Comparison of ENCODE assay signal across 17 cellular contexts in genomic region chr4:79082988-79083387, GRCh38.
"Had no signal": no experiment of that assay in that cellular context is flagged by ENCODE, and none has a peak within 500 bp of the region (broad histone marks: within the 10 kb centered on the region; RNA-seq: fewer than 3 reads in every experiment).

No MANE protein-coding gene starts in this region.

- H3K27me3 Mint-ChIP-seq: activated naive CD8-positive, alpha-beta T cell treated with anti-CD3 and anti-CD28 coated beads, Interleukin-2, amount 10 ng/mL, durations not matched to agents 7 days and 5 days; dendritic cell treated with granulocyte-macrophage colony-stimulating factor and Interleukin-4, amounts not matched to agents 40 ng/mL and 50 ng/mL, for 4 days; stimulated activated naive CD8-positive, alpha-beta T cell treated with anti-CD3 and anti-CD28 coated beads, Interleukin-15, amount 100 ng/mL, for 72 hours; T-cell had no signal

- H3K9ac ChIP-seq: SK-N-SH had no signal

- H3K4me1 ChIP-seq: lower lobe of right lung, pancreas, vagina had no signal

- H3K36me3 Mint-ChIP-seq: activated naive CD8-positive, alpha-beta T cell treated with anti-CD3 and anti-CD28 coated beads, Interleukin-2, amount 10 ng/mL, durations not matched to agents 7 days and 5 days; T-cell had no signal

- H3K27ac ChIP-seq: brain microvascular endothelial cell, lower lobe of right lung, pancreas, vagina had no signal

- H3K9me3 Mint-ChIP-seq: activated naive CD8-positive, alpha-beta T cell treated with anti-CD3 and anti-CD28 coated beads, Interleukin-2, amount 10 ng/mL, durations not matched to agents 7 days and 5 days had no signal

- H3K27me3 ChIP-seq: brain microvascular endothelial cell, pancreas, vagina had no signal

- H3K9me3 ChIP-seq: pancreas, SK-N-SH had no signal

- H3K4me1 Mint-ChIP-seq: activated naive CD8-positive, alpha-beta T cell treated with anti-CD3 and anti-CD28 coated beads, Interleukin-2, amount 10 ng/mL, durations not matched to agents 7 days and 5 days; stimulated activated naive CD8-positive, alpha-beta T cell treated with anti-CD3 and anti-CD28 coated beads, Interleukin-15, amount 100 ng/mL, for 72 hours; T-cell had no signal

- DNase-seq: activated CD4-positive, alpha-beta T cell treated with anti-CD3 and anti-CD28 coated beads, Interleukin-2, amount 50 U/mL, for 1 hour; activated CD8-positive, alpha-beta memory T cell treated with anti-CD3 and anti-CD28 coated beads for 24 hours; activated naive CD4-positive, alpha-beta T cell; activated naive CD8-positive, alpha-beta T cell treated with anti-CD3 and anti-CD28 coated beads, Interleukin-2, amount 10 ng/mL, durations not matched to agents 7 days and 5 days; brain microvascular endothelial cell; effector memory CD4-positive, alpha-beta T cell; lower lobe of right lung; pancreas; SK-N-SH; small intestine; stimulated activated naive CD8-positive, alpha-beta T cell treated with anti-CD3 and anti-CD28 coated beads, Interleukin-15, amount 100 ng/mL, for 72 hours; T-cell; T-helper 9 cell had no signal

- H3K4me3 ChIP-seq: lower lobe of right lung, pancreas, vagina had no signal

- H3K36me3 ChIP-seq: brain microvascular endothelial cell, lower lobe of right lung, pancreas, vagina had no signal

- ATAC-seq: activated CD4-positive, CD25-positive, alpha-beta regulatory T cell treated with anti-CD3 and anti-CD28 coated beads, Interleukin-2, amount 50 U/mL, for 24 hours; lower lobe of right lung; stimulated activated naive CD8-positive, alpha-beta T cell treated with anti-CD3 and anti-CD28 coated beads, Interleukin-15, amount 100 ng/mL, for 72 hours; T-cell had no signal

- H3K27ac Mint-ChIP-seq: activated naive CD8-positive, alpha-beta T cell treated with anti-CD3 and anti-CD28 coated beads, Interleukin-2, amount 10 ng/mL, durations not matched to agents 7 days and 5 days; activated T-helper 1 cell treated with anti-CD3 and anti-CD28 coated beads, Interleukin-12 subunit alpha, Interleukin-12 subunit beta, Interleukin-2, Interleukin-4 antibody, amounts not matched to agents 30 ng/mL and 10 ng/mL and 1 ng/mL, durations not matched to agents 14 hours and 24 hours and 36 hours; dendritic cell treated with granulocyte-macrophage colony-stimulating factor and Interleukin-4, amounts not matched to agents 40 ng/mL and 50 ng/mL, for 4 days; stimulated activated naive CD8-positive, alpha-beta T cell treated with anti-CD3 and anti-CD28 coated beads, Interleukin-15, amount 100 ng/mL, for 72 hours; T-cell had no signal

- H3K4me3 Mint-ChIP-seq: activated naive CD8-positive, alpha-beta T cell treated with anti-CD3 and anti-CD28 coated beads, Interleukin-2, amount 10 ng/mL, durations not matched to agents 7 days and 5 days; activated T-helper 1 cell treated with anti-CD3 and anti-CD28 coated beads, Interleukin-12 subunit alpha, Interleukin-12 subunit beta, Interleukin-2, Interleukin-4 antibody, amounts not matched to agents 30 ng/mL and 10 ng/mL and 1 ng/mL, durations not matched to agents 14 hours and 24 hours and 36 hours; dendritic cell treated with granulocyte-macrophage colony-stimulating factor and Interleukin-4, amounts not matched to agents 40 ng/mL and 50 ng/mL, for 4 days; stimulated activated naive CD8-positive, alpha-beta T cell treated with anti-CD3 and anti-CD28 coated beads, Interleukin-15, amount 100 ng/mL, for 72 hours; T-cell had no signal
